Comparison of ENCODE assay signal across 14 cellular contexts in the genomic region with DNA sequence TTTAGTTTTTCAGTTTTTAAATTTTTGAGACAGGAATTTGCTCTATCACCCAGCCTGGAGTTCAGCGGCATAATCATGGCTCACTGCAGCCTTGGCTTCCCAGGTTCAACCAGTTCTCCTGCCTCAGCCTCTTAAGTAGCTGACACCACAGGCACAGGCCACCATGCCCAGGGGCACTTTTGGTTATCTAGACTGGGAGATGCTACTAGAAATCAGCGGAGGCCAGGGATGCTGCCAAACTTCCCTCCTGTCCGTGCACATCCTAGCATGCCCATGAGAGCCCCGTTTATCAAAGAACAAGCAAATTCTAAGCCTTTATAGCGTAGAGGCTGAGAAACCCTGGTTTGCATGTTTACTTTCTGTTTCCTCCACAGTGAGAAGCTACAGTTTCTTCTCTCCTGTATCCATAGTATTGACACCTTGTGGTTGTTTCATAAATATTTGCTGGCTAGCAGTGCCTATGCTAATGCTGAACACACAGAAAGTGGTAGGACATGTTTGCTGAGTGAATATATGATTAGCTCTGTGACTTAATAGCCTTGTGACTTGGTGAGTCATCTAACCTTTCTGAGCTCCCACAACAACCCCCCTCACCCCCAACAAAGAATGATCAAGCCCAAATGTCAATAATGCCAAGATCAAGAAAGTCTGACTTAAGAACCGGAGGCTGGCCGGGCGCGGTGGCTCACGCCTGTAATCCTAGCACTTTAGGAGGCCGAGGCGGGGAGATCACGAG. TPM values are rescaled to one million over a fixed set of nuclear protein-coding genes. Genes with fewer than 3 reads are reported as not detected.
DNase-seq lines count a peak whose midpoint lies in the region; ATAC-seq, FAIRE-seq and TF ChIP-seq lines count a peak whose summit lies in the region.
"Had no signal": no experiment of that assay in that cellular context is flagged by ENCODE, and none has a peak within 500 bp of the region (broad histone marks: within the 10 kb centered on the region; RNA-seq: fewer than 3 reads in every experiment).

No MANE protein-coding gene starts in this region.

- peak overlapping the region; percentile 29 for H3K27ac ChIP-seq in RWPE2 (ENCODE audit: poor library complexity, severe bottlenecking)
- H3K27ac ChIP-seq in esophagus squamous epithelium = peak overlapping the region; percentile 30 to 66 (median 51)
- no peak overlapping the region for H3K27ac ChIP-seq in lower lobe of right lung
- H3K27ac ChIP-seq: BLaER1 treated with 17β-estradiol and CSF1 and Interleukin-3, amounts not matched to agents 10 nM and 100 nM; colonic mucosa had no signal

- ATAC-seq in RWPE2 (ENCODE audit: low read depth) (peak; percentile 68), GM21576 (IDR thresholded peaks at IDR 0.05; ENCODE audit: unreplicated experiment) (no peak), lower lobe of right lung (no peak)

- H3K9me3 ChIP-seq in RWPE2 (ENCODE audit: severe bottlenecking) (no peaks in the 10 kb centered on the region), esophagus squamous epithelium (no peaks in the 10 kb centered on the region), lower lobe of right lung (no peaks in the 10 kb centered on the region)
- H3K9me3 ChIP-seq: BLaER1 treated with 17β-estradiol and CSF1 and Interleukin-3, amounts not matched to agents 10 nM and 100 nM; colonic mucosa; HAP-1 had no signal

- intact Hi-C loops in esophagus squamous epithelium (cut with DNase I) = no loop called here
- intact Hi-C loops in lower lobe of right lung (cut with DNase I) = no loop called here

- TF ChIP-seq POLR2A in esophagus squamous epithelium (IDR thresholded peaks at IDR 0.05) = no peak

- WGBS in esophagus squamous epithelium, 2 donors = 46 to 64% methylated on average over 7 of the region's 13 CpGs

- H3K27me3 ChIP-seq in RWPE2 (ENCODE audit: insufficient read depth, poor library complexity, severe bottlenecking) (no peaks in the 10 kb centered on the region), esophagus squamous epithelium (no peaks in the 10 kb centered on the region), H7 (ENCODE audit: control insufficient read depth, insufficient read depth, low read length) (no peaks in the 10 kb centered on the region), lower lobe of right lung (ENCODE audit: low read depth) (no peaks in the 10 kb centered on the region)
- H3K27me3 ChIP-seq: colonic mucosa had no signal

- no peak overlapping the region for H3K4me3 ChIP-seq in RWPE2 (ENCODE audit: severe bottlenecking)
- H3K4me3 ChIP-seq in esophagus squamous epithelium = peak overlapping the region in 2 of 4 donors; percentile 5 to 14
- no peak overlapping the region for H3K4me3 ChIP-seq in H7 (ENCODE audit: insufficient read depth, low read depth, low read length)
- no peak overlapping the region for H3K4me3 ChIP-seq in lower lobe of right lung
- H3K4me3 ChIP-seq: BLaER1 treated with 17β-estradiol and CSF1 and Interleukin-3, amounts not matched to agents 10 nM and 100 nM; colonic mucosa; HAP-1 had no signal

- H3K36me3 ChIP-seq in RWPE2 (ENCODE audit: low read depth) (no peaks in the 10 kb centered on the region), esophagus squamous epithelium (no peaks in the 10 kb centered on the region), H7 (replicated peaks; ENCODE audit: control insufficient read depth, insufficient read depth, low read length) (no peaks in the 10 kb centered on the region), lower lobe of right lung (no peaks in the 10 kb centered on the region)
- H3K36me3 ChIP-seq: BLaER1 treated with 17β-estradiol and CSF1 and Interleukin-3, amounts not matched to agents 10 nM and 100 nM; colonic mucosa; HAP-1 had no signal

- FAIRE-seq in urothelium cell line (lab: Jason Lieb, UNC) = no peak

- H3K4me1 ChIP-seq in RWPE2 (ENCODE audit: insufficient read depth, poor library complexity, severe bottlenecking) (peaks cover 12% of the 10 kb centered on the region), esophagus squamous epithelium (peaks cover 0 to 28% (median 12%) of the 10 kb centered on the region in 3 donors), lower lobe of right lung (peaks cover 11% of the 10 kb centered on the region)
- H3K4me1 ChIP-seq: colonic mucosa, HAP-1 had no signal

- TF ChIP-seq CTCF in RWPE2 (IDR thresholded peaks at IDR 0.05; ENCODE audit: poor library complexity, severe bottlenecking) (no peak), esophagus squamous epithelium (IDR thresholded peaks at IDR 0.05) (peak in 2 of 6 experiments; percentile 19 to 21), lower lobe of right lung (IDR thresholded peaks at IDR 0.05) (no peak)

- DNase-seq in stimulated activated CD4-positive, alpha-beta T cell treated with anti-CD3 and anti-CD28 coated beads, Interleukin-4, amount 100 ng/mL, for 24 hours = peak; percentile 14
- no peak for DNase-seq in stimulated activated CD4-positive, alpha-beta T cell treated with anti-CD3 and anti-CD28 coated beads, Interleukin-1b, Interleukin-23, amount 100 ng/mL, for 48 hours
- DNase-seq in RWPE2 (ENCODE audit: low spot score) = no peak
- no peak for DNase-seq in esophagus squamous epithelium (lab: John Stamatoyannopoulos, UW)
- DNase-seq in urothelium cell line (ENCODE audit: low spot score) = peak; percentile 71
- no peak for DNase-seq in H7
- no peak for DNase-seq in lower lobe of right lung
- DNase-seq: colonic mucosa, KG1, NCI-H2107, occipital lobe had no signal

RNA-seq across cellular contexts. Expression of gene MAF, which starts 39.2 kb away (rescaled TPM):
- total RNA-seq in esophagus squamous epithelium (10 to 100 TPM; 18.9 to 52.6 (median 31.1) TPM), lower lobe of right lung (60.0 TPM)
- 1.9 and 5.4 TPM in 2 replicates for total RNA-seq in H7 (2014; rRNA removed; shearing (Covaris generic))

Comparison
In these comparisons a context has a peak if more than half of its experiments do, and no peak if none do; other contexts are left out.
1. DNase-seq: peak in stimulated activated CD4-positive, alpha-beta T cell treated with anti-CD3 and anti-CD28 coated beads, Interleukin-4, amount 100 ng/mL, for 24 hours (single experiment) and urothelium cell line (single experiment); none in stimulated activated CD4-positive, alpha-beta T cell treated with anti-CD3 and anti-CD28 coated beads, Interleukin-1b, Interleukin-23, amount 100 ng/mL, for 48 hours (single experiment), RWPE2 (single experiment), esophagus squamous epithelium (single experiment), H7 (single experiment) and lower lobe of right lung (single experiment).